Comparison of ENCODE assay signal across 24 cellular contexts in genomic region chr20:55615818-55616217, GRCh38.
"Had no signal": no experiment of that assay in that cellular context is flagged by ENCODE, and none has a peak within 500 bp of the region (broad histone marks: within the 10 kb centered on the region; RNA-seq: fewer than 3 reads in every experiment).

No MANE protein-coding gene starts in this region.

- H3K27me3 ChIP-seq: dorsolateral prefrontal cortex, esophagus muscularis mucosa, foreskin keratinocyte, gastroesophageal sphincter, heart left ventricle, hepatocyte, left lung had no signal

- H2AFZ ChIP-seq: hepatocyte had no signal

- H3K36me3 ChIP-seq: esophagus muscularis mucosa, gastroesophageal sphincter, heart left ventricle, left lung, lower lobe of right lung had no signal

- ATAC-seq: foreskin keratinocyte, gastroesophageal sphincter, heart left ventricle, left colon, left lung, left ventricle myocardium superior, lower lobe of right lung, mucosa of descending colon had no signal

- H3K27ac ChIP-seq: coronary artery, dorsolateral prefrontal cortex, esophagus muscularis mucosa, foreskin keratinocyte, gastroesophageal sphincter, heart left ventricle, hepatocyte, left lung, lower lobe of right lung had no signal

- FAIRE-seq: colon, endothelial cell of umbilical vein, frontal cortex, kidney had no signal

- H3K4me1 ChIP-seq: esophagus muscularis mucosa, foreskin keratinocyte, gastroesophageal sphincter, heart left ventricle, left lung, lower lobe of right lung had no signal

- H3K79me2 ChIP-seq: hepatocyte had no signal

- H3K9me3 ChIP-seq: lower lobe of right lung, mucosa of descending colon had no signal

- H3K4me3 ChIP-seq: coronary artery, dorsolateral prefrontal cortex, esophagus muscularis mucosa, gastroesophageal sphincter, heart left ventricle, hepatocyte, left lung, lower lobe of right lung, mucosa of descending colon had no signal

- H3K4me2 ChIP-seq: hepatocyte had no signal

- DNase-seq: dermis blood vessel endothelial cell; dorsolateral prefrontal cortex; effector CD4-positive, alpha-beta T cell; effector memory CD4-positive, alpha-beta T cell; foreskin keratinocyte; heart left ventricle; hypothalamus; immature natural killer cell; islet precursor cell; kidney; kidney glomerular epithelial cell; left colon; left lung; left ventricle myocardium superior; lower lobe of right lung; mesenchymal stem cell; mucosa of descending colon had no signal
